In the genomic region with DNA sequence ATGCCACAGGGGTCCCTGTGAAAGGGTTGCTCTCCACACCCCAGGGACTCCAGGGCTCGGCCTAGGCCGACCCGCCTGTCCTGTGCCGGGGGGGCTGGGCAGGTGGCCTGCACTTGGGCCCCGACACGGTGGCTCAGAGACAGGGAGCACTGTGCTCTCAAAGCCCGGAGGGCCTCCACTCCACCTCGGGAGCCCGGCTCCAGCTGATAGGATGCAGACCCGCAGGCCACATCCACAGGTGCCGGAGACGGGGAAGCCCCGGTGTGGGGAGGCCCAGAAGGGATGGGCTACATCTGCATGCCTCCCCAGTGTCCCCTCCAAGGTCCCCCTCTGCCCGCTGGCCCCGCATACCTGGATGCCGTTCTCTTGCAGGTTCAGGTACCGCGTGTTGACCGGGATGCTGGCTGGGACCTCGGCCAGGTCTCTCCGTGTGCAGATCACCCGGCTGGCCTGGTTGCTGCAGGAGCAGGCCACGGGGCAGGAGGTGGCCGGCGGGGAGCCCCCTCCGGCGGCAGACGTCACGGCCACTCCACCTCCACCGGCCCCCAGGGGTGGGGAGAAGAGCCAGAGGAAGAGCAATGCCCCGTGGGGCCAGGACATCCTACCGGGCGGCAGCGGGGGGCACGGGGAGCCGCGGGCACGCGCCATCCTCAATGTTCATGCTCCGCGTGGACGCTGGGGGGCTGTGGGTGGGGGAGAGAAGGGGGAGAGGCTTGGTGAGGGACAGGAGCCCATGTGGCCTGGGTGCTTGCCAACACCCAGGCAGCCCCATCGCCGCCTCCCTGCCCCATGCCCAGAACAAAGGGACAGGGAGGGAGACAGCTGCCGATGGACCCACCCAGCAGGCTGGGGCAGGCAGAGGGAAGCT, we compare ENCODE assay signal across 32 cellular contexts. TPM values are rescaled to one million over a fixed set of nuclear protein-coding genes. Genes with fewer than 3 reads are reported as not detected.
DNase-seq lines count a peak whose midpoint lies in the region; ATAC-seq and TF ChIP-seq lines count a peak whose summit lies in the region.
"Had no signal": no experiment of that assay in that cellular context is flagged by ENCODE, and none has a peak within 500 bp of the region (broad histone marks: within the 10 kb centered on the region; RNA-seq: fewer than 3 reads in every experiment).

No MANE protein-coding gene starts in this region.

- H3K27ac Mint-ChIP-seq in stimulated activated memory B cell treated with anti-CD40 and anti-IgM and Interleukin-4, amounts not matched to agents 10 μg/mL and 1 μg/mL and 100 μg/mL, for 72 hours, result no peak overlapping the region
- no peak overlapping the region for H3K27ac Mint-ChIP-seq in MCF 10A (ENCODE audit: low read depth, unreplicated experiment)
- H3K27ac Mint-ChIP-seq: activated CD4-positive, alpha-beta memory T cell treated with anti-CD3 and anti-CD28 coated beads for 36 hours; activated T-helper 1 cell treated with anti-CD3 and anti-CD28 coated beads, Interleukin-12 subunit alpha, Interleukin-12 subunit beta, Interleukin-2, Interleukin-4 antibody, amounts not matched to agents 30 ng/mL and 10 ng/mL and 1 ng/mL, durations not matched to agents 14 hours and 24 hours and 36 hours; B cell had no signal

- POLR2A ChIA-PET in MCF 10A (lab: Yijun Ruan, JAX), result interaction anchor here (0.6 kb wide), 1 partner anchor 1096 kb away, joined by 3 read pairs; no protein-coding TSS in a partner anchor

- H3K4me1 Mint-ChIP-seq in stimulated activated memory B cell treated with anti-CD40 and anti-IgM and Interleukin-4, amounts not matched to agents 10 μg/mL and 1 μg/mL and 100 μg/mL, for 72 hours, result peaks cover 17% of the 10 kb centered on the region
- H3K4me1 Mint-ChIP-seq in MCF 10A (ENCODE audit: insufficient read depth, unreplicated experiment), result no peaks in the 10 kb centered on the region
- H3K4me1 Mint-ChIP-seq: B cell had no signal

- ATAC-seq in stimulated activated memory B cell treated with anti-CD40 and anti-IgM and Interleukin-4, amounts not matched to agents 10 μg/mL and 1 μg/mL and 100 μg/mL, for 72 hours, result peak; percentile 21
- ATAC-seq in HG02885 (IDR thresholded peaks at IDR 0.05; ENCODE audit: poor library complexity, unreplicated experiment) (no peak), GM18502 (IDR thresholded peaks at IDR 0.05; ENCODE audit: poor library complexity, unreplicated experiment) (no peak)
- ATAC-seq: gastroesophageal sphincter, HepG2, left lung had no signal

- CTCF ChIA-PET in MCF 10A (lab: Yijun Ruan, JAX), result interaction anchor here (0.6 to 1.3 kb wide), 4 partner anchors 11 to 400 kb away, joined by 3 to 4 read pairs (median 3); no protein-coding TSS in a partner anchor

- peak; percentile 72 for DNase-seq in G401 (ENCODE audit: low spot score)
- DNase-seq in cerebellum (ENCODE audit: low spot score), result peak; percentile 56
- peak; percentile 68 for DNase-seq in midbrain (lab: John Stamatoyannopoulos, UW)
- DNase-seq in MCF 10A (ENCODE audit: unreplicated experiment), result no peak
- no peak for DNase-seq in OCI-M2 (lab: John Stamatoyannopoulos, UW; ENCODE audit: unreplicated experiment)
- DNase-seq: activated CD4-positive, alpha-beta memory T cell treated with anti-CD3 and anti-CD28 coated beads for 36 hours; activated CD4-positive, alpha-beta T cell treated with anti-CD3 and anti-CD28 coated beads for 1 hour; activated CD8-positive, alpha-beta memory T cell treated with anti-CD3 and anti-CD28 coated beads, Interleukin-2, amount 50 U/mL, for 48 hours; activated naive CD4-positive, alpha-beta T cell treated with Interleukin-2 at 50 U/mL for 16 hours; brain microvascular endothelial cell; effector CD4-positive, alpha-beta T cell; H9; Karpas-422; NCI-H226; NCI-H526 treated with DMSO at 0.1 percent for 48 hours; PC-9; Right ventricle myocardium superior; stimulated activated CD4-positive, alpha-beta T cell treated with anti-CD3 and anti-CD28 coated beads, Interleukin-4, amount 100 ng/mL, for 24 hours; testis had no signal

- H3K9me3 Mint-ChIP-seq in stimulated activated memory B cell treated with anti-CD40 and anti-IgM and Interleukin-4, amounts not matched to agents 10 μg/mL and 1 μg/mL and 100 μg/mL, for 72 hours, result no peaks in the 10 kb centered on the region
- no peaks in the 10 kb centered on the region for H3K9me3 Mint-ChIP-seq in MCF 10A (ENCODE audit: unreplicated experiment)
- H3K9me3 Mint-ChIP-seq: activated CD4-positive, alpha-beta memory T cell treated with anti-CD3 and anti-CD28 coated beads for 36 hours; activated T-helper 1 cell treated with anti-CD3 and anti-CD28 coated beads, Interleukin-12 subunit alpha, Interleukin-12 subunit beta, Interleukin-2, Interleukin-4 antibody, amounts not matched to agents 30 ng/mL and 10 ng/mL and 1 ng/mL, durations not matched to agents 14 hours and 24 hours and 36 hours; H9 had no signal

- intact Hi-C loops in MCF 10A (cut with micrococcal nuclease), result no loop called here

- in situ Hi-C loops in G401 (cut with HindIII; ENCODE audit: low sequenced_read_pairs), result no loop called here

- no peak for TF ChIP-seq CTCF in MCF 10A (IDR thresholded peaks at IDR 0.05; ENCODE audit: unreplicated experiment)

- peaks cover 3% of the 10 kb centered on the region for H3K36me3 Mint-ChIP-seq in stimulated activated memory B cell treated with anti-CD40 and anti-IgM and Interleukin-4, amounts not matched to agents 10 μg/mL and 1 μg/mL and 100 μg/mL, for 72 hours
- no peaks in the 10 kb centered on the region for H3K36me3 Mint-ChIP-seq in MCF 10A (ENCODE audit: insufficient read depth, unreplicated experiment)
- H3K36me3 Mint-ChIP-seq: activated CD4-positive, alpha-beta memory T cell treated with anti-CD3 and anti-CD28 coated beads for 36 hours had no signal

- peaks cover 55% of the 10 kb centered on the region for H3K27me3 Mint-ChIP-seq in stimulated activated memory B cell treated with anti-CD40 and anti-IgM and Interleukin-4, amounts not matched to agents 10 μg/mL and 1 μg/mL and 100 μg/mL, for 72 hours
- peaks cover 69% of the 10 kb centered on the region for H3K27me3 Mint-ChIP-seq in MCF 10A (ENCODE audit: insufficient read depth, unreplicated experiment)

- H3K4me3 Mint-ChIP-seq in stimulated activated memory B cell treated with anti-CD40 and anti-IgM and Interleukin-4, amounts not matched to agents 10 μg/mL and 1 μg/mL and 100 μg/mL, for 72 hours, result no peak overlapping the region
- no peak overlapping the region for H3K4me3 Mint-ChIP-seq in MCF 10A (ENCODE audit: unreplicated experiment)
- H3K4me3 Mint-ChIP-seq: activated CD4-positive, alpha-beta memory T cell treated with anti-CD3 and anti-CD28 coated beads for 36 hours; activated T-helper 1 cell treated with anti-CD3 and anti-CD28 coated beads, Interleukin-12 subunit alpha, Interleukin-12 subunit beta, Interleukin-2, Interleukin-4 antibody, amounts not matched to agents 30 ng/mL and 10 ng/mL and 1 ng/mL, durations not matched to agents 14 hours and 24 hours and 36 hours; B cell had no signal

- no TSS peak for BruUV-seq in MCF 10A (replicated peaks; lab: Mats Ljungman, UMichigan)

RNA-seq across cellular contexts. Expression of a gene that starts 19.8 kb away (rescaled TPM):
- total RNA-seq in G401 (2014; rRNA removed; shearing (Covaris generic)), result 16.5 and 19.2 TPM in 2 replicates
- total RNA-seq in cerebellum (70.5 TPM), MCF 10A (2022) (not detected in 2 replicates)
- total RNA-seq: activated CD4-positive, alpha-beta memory T cell treated with anti-CD3 and anti-CD28 coated beads for 36 hours; B cell; HepG2; myocyte; PC-9; T-helper 2 cell treated with Interferon-gamma antibody and Interleukin-4, amounts not matched to agents 100 ng/mL and 5 ng/mL, for 36 hours had no signal

RNA-seq across cellular contexts. Expression of a gene that starts 34.7 kb away (rescaled TPM):
- total RNA-seq in G401 (2014; rRNA removed; shearing (Covaris generic)), result not detected in 2 replicates
- total RNA-seq in cerebellum (2.1 TPM), MCF 10A (2022) (not detected in 2 replicates)
- total RNA-seq: activated CD4-positive, alpha-beta memory T cell treated with anti-CD3 and anti-CD28 coated beads for 36 hours; activated T-helper 1 cell treated with anti-CD3 and anti-CD28 coated beads, Interleukin-12 subunit alpha, Interleukin-12 subunit beta, Interleukin-2, Interleukin-4 antibody, amounts not matched to agents 30 ng/mL and 10 ng/mL and 1 ng/mL, durations not matched to agents 14 hours and 24 hours and 36 hours; B cell; gastroesophageal sphincter; H9; left lung; mesenteric fat pad; myocyte; PC-9; pulmonary artery endothelial cell; Right ventricle myocardium superior; T-helper 2 cell treated with Interferon-gamma antibody and Interleukin-4, amounts not matched to agents 100 ng/mL and 5 ng/mL, for 36 hours; testis; vagina had no signal

RNA-seq across cellular contexts. Expression of a gene that starts 37.4 kb away (rescaled TPM):
- total RNA-seq in G401 (2014; rRNA removed; shearing (Covaris generic)), result 13.6 and 33.3 TPM in 2 replicates
- 3.2 TPM for total RNA-seq in cerebellum
- 65.8 and 76.9 TPM in 2 replicates for total RNA-seq in MCF 10A (2022)

Comparison
In these comparisons a context has a peak if more than half of its experiments do, and no peak if none do; other contexts are left out.
1. DNase-seq: peak in G401 (single experiment), cerebellum (single experiment) and midbrain (single experiment); none in MCF 10A (single experiment) and OCI-M2 (single experiment).
2. RNA of a gene that starts 19.8 kb away (total RNA-seq): 70.5 TPM in cerebellum (single experiment) and 16.5 to 19.2 TPM in G401; not detected in MCF 10A; every median in the first group is over 10 times any median in the second.